In genomic region chr14:22561661-22562579, GRCh38 we compare ENCODE assay signal across 8 cellular contexts. TPM values are rescaled to one million over a fixed set of nuclear protein-coding genes. Genes with fewer than 3 reads are reported as not detected.
DNase-seq lines count a peak whose midpoint lies in the region; ATAC-seq and TF ChIP-seq lines count a peak whose summit lies in the region.

No MANE protein-coding gene starts in this region.

- CTCF ChIA-PET in SK-N-SH (lab: Yijun Ruan, JAX): interaction anchor here (0.9 to 3.7 kb wide), 5 partner anchors 9 to 397 kb away, joined by 3 to 45 read pairs (median 4); no protein-coding TSS in a partner anchor

- H2AFZ ChIP-seq in SK-N-SH (ENCODE audit: low read depth): no peak overlapping the region

- no peak overlapping the region for H3K4me3 ChIP-seq in uterus
- H3K4me3 ChIP-seq in SK-N-SH (ENCODE audit: low read depth in 2 of 2, low read length in 1 of 2): no peak overlapping the region

- H3K9me3 ChIP-seq in uterus (no peaks in the 10 kb centered on the region), SK-N-SH (no peaks in the 10 kb centered on the region)

- H3K9me2 ChIP-seq in SK-N-SH: no peaks in the 10 kb centered on the region

- H3K4me1 ChIP-seq in uterus (peaks cover 0 to 10% of the 10 kb centered on the region in 2 donors), SK-N-SH (ENCODE audit: control insufficient read depth in 1 of 2, insufficient read depth in 2 of 2, low read depth in 1 of 2, low read length in 1 of 2) (peaks cover 3% of the 10 kb centered on the region in 2 experiments; a peak in 2 of 4 replicates)

- TF ChIP-seq CTCF in uterus (IDR thresholded peaks at IDR 0.05): no peak
- no peak for TF ChIP-seq CTCF in SK-N-SH (IDR thresholded peaks at IDR 0.05)

- no peak for TF ChIP-seq RAD21 in SK-N-SH (IDR thresholded peaks at IDR 0.05; ENCODE audit: low read length)

- H3K79me2 ChIP-seq in SK-N-SH (ENCODE audit: insufficient read depth): peaks cover 17% of the 10 kb centered on the region

- H4K20me1 ChIP-seq in SK-N-SH (ENCODE audit: insufficient read depth): no peaks in the 10 kb centered on the region

- 92% methylated on average over 11 of the region's 11 CpGs for WGBS in SK-N-SH (ENCODE audit: low lambda C conversion rate)

- no peak overlapping the region for H3K4me2 ChIP-seq in SK-N-SH

- POLR2A ChIA-PET in SK-N-SH (lab: Yijun Ruan, JAX): no interaction called here

- TF ChIP-seq EP300 in SK-N-SH (IDR thresholded peaks at IDR 0.05; ENCODE audit: borderline replicate concordance in 1 of 2, low read depth in 1 of 2, low read length in 1 of 2): no peak

- no peaks in the 10 kb centered on the region for H3F3A ChIP-seq in SK-N-SH (replicated peaks; ENCODE audit: insufficient read depth)

- peak; percentile 9 for ATAC-seq in left colon

- H3K27me3 ChIP-seq in uterus (no peaks in the 10 kb centered on the region), SK-N-SH (ENCODE audit: insufficient read depth) (no peaks in the 10 kb centered on the region)

- DNase-seq in stimulated activated CD4-positive, alpha-beta T cell treated with anti-CD3 and anti-CD28 coated beads, Interleukin-15, amount 100 ng/mL, for 24 hours: peak; percentile 83
- no peak for DNase-seq in stimulated activated CD4-positive, alpha-beta T cell treated with anti-CD3 and anti-CD28 coated beads, Interleukin-12 subunit alpha, Interleukin-12 subunit beta, amount 100 ng/mL, for 4 hours
- peak; percentile 83 for DNase-seq in activated CD8-positive, alpha-beta memory T cell treated with anti-CD3 and anti-CD28 coated beads for 24 hours
- peak in 1 of 2 donors; percentile 37 for DNase-seq in left colon
- DNase-seq in uterus: no peak
- DNase-seq in NCI-H2196 treated with DMSO at 0.1 percent for 48 hours (lab: John Stamatoyannopoulos, UW; ENCODE audit: unreplicated experiment): no peak
- DNase-seq in cerebellum (ENCODE audit: low spot score): no peak
- no peak for DNase-seq in SK-N-SH

- no peak overlapping the region for H3K9ac ChIP-seq in SK-N-SH

- H3K36me3 ChIP-seq in uterus (no peaks in the 10 kb centered on the region), SK-N-SH (replicated peaks in 1 of 2; ENCODE audit: control insufficient read depth in 1 of 2, insufficient read depth in 2 of 2, low read length in 1 of 2) (peaks cover 31% of the 10 kb centered on the region in 2 experiments)

- no peak for TF ChIP-seq POLR2A in uterus (IDR thresholded peaks at IDR 0.05)

- H3K27ac ChIP-seq in uterus: peak overlapping the region; percentile 26 to 64
- no peak overlapping the region for H3K27ac ChIP-seq in SK-N-SH (ENCODE audit: low read depth in 2 of 2, low read length in 1 of 2)

- intact Hi-C loops in left colon (cut with DNase I, micrococcal nuclease) (no loop called here), uterus (cut with DNase I; ENCODE audit: low total_unique reads) (loop anchor here (10.0 kb wide), 1 partner anchor 293 kb away; no protein-coding TSS in a partner anchor)

TF ChIP-seq in SK-N-SH, 30 proteins besides CTCF, POLR2A, EP300 and RAD21:
- TF ChIP-seq, protein P1, sequence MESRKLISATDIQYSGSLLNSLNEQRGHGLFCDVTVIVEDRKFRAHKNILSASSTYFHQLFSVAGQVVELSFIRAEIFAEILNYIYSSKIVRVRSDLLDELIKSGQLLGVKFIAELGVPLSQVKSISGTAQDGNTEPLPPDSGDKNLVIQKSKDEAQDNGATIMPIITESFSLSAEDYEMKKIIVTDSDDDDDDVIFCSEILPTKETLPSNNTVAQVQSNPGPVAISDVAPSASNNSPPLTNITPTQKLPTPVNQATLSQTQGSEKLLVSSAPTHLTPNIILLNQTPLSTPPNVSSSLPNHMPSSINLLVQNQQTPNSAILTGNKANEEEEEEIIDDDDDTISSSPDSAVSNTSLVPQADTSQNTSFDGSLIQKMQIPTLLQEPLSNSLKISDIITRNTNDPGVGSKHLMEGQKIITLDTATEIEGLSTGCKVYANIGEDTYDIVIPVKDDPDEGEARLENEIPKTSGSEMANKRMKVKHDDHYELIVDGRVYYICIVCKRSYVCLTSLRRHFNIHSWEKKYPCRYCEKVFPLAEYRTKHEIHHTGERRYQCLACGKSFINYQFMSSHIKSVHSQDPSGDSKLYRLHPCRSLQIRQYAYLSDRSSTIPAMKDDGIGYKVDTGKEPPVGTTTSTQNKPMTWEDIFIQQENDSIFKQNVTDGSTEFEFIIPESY (IDR thresholded peaks at IDR 0.05; ENCODE audit: borderline replicate concordance, low read depth): no peak
- TF ChIP-seq EZH2phosphoT487 (IDR thresholded peaks at IDR 0.05; ENCODE audit: borderline replicate concordance, low read depth) (no peak), GATA2 (CRISPR knock-in tag; IDR thresholded peaks at IDR 0.05) (no peak), ELF1 (IDR thresholded peaks at IDR 0.05) (no peak), RCOR1 (IDR thresholded peaks at IDR 0.05; ENCODE audit: low read length) (no peak), CHD2 (IDR thresholded peaks at IDR 0.05; ENCODE audit: low read length, partially characterized antibody) (no peak), JUND (IDR thresholded peaks at IDR 0.05) (no peak), REST (IDR thresholded peaks at IDR 0.05; ENCODE audit: low read depth, low read length) (no peak), TEAD4 (IDR thresholded peaks at IDR 0.05; ENCODE audit: borderline replicate concordance, insufficient read depth) (no peak)
- TF ChIP-seq, protein P2, sequence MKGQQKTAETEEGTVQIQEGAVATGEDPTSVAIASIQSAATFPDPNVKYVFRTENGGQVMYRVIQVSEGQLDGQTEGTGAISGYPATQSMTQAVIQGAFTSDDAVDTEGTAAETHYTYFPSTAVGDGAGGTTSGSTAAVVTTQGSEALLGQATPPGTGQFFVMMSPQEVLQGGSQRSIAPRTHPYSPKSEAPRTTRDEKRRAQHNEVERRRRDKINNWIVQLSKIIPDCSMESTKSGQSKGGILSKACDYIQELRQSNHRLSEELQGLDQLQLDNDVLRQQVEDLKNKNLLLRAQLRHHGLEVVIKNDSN (IDR thresholded peaks at IDR 0.05; ENCODE audit: borderline replicate concordance, low read depth): no peak
- TF ChIP-seq, protein P3, sequence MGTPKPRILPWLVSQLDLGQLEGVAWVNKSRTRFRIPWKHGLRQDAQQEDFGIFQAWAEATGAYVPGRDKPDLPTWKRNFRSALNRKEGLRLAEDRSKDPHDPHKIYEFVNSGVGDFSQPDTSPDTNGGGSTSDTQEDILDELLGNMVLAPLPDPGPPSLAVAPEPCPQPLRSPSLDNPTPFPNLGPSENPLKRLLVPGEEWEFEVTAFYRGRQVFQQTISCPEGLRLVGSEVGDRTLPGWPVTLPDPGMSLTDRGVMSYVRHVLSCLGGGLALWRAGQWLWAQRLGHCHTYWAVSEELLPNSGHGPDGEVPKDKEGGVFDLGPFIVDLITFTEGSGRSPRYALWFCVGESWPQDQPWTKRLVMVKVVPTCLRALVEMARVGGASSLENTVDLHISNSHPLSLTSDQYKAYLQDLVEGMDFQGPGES (IDR thresholded peaks at IDR 0.05; ENCODE audit: low read depth, low read length): no peak

RNA-seq across cellular contexts. Expression of gene DAD1, which starts 27.1 kb away (rescaled TPM):
- 100 to 1,000 TPM; 139 to 142 TPM for total RNA-seq in left colon
- total RNA-seq in uterus: 100 to 1,000 TPM in 3 of 4 donors, 10 to 100 TPM in 1; 92.2 to 375 (median 207) TPM
- total RNA-seq in cerebellum: 77.2 TPM
- 406 and 478 TPM in 2 replicates for polyA plus RNA-seq in SK-N-SH (2012; rRNA removed)
- polyA plus RNA-seq in SK-N-SH (2012; cell fraction: cytosol; rRNA removed): 402 and 422 TPM in 2 replicates
- polyA plus RNA-seq in SK-N-SH (2012; cell fraction: nucleus; rRNA removed): 149 and 190 TPM in 2 replicates

RNA-seq across cellular contexts. Expression of gene ABHD4, which starts 36.2 kb away (rescaled TPM):
- total RNA-seq in left colon (10 to 100 TPM; 16.9 to 19.5 TPM), uterus (10 to 100 TPM; 17.9 to 40.0 (median 28.6) TPM), cerebellum (6.1 TPM)
- polyA plus RNA-seq in SK-N-SH (2012; rRNA removed): 15.0 and 18.8 TPM in 2 replicates
- 8.3 and 12.0 TPM in 2 replicates for polyA plus RNA-seq in SK-N-SH (2012; cell fraction: cytosol; rRNA removed)
- 14.3 and 16.8 TPM in 2 replicates for polyA plus RNA-seq in SK-N-SH (2012; cell fraction: nucleus; rRNA removed)

Comparison
In these comparisons a context has a peak if more than half of its experiments do, and no peak if none do; other contexts are left out.
1. DNase-seq: peak in stimulated activated CD4-positive, alpha-beta T cell treated with anti-CD3 and anti-CD28 coated beads, Interleukin-15, amount 100 ng/mL, for 24 hours (single experiment) and activated CD8-positive, alpha-beta memory T cell treated with anti-CD3 and anti-CD28 coated beads for 24 hours (single experiment); none in stimulated activated CD4-positive, alpha-beta T cell treated with anti-CD3 and anti-CD28 coated beads, Interleukin-12 subunit alpha, Interleukin-12 subunit beta, amount 100 ng/mL, for 4 hours (single experiment), uterus (0 of 2), NCI-H2196 treated with DMSO at 0.1 percent for 48 hours (single experiment), cerebellum (single experiment) and SK-N-SH (single experiment).
2. H3K27ac ChIP-seq: peak in uterus (2 of 2); none in SK-N-SH (0 of 2).